In genomic region chr10:25556457-25556856, GRCh38 we compare ENCODE assay signal across 16 cellular contexts.
A peak's percentile ranks its signal among the peaks of the same experiment; 100 is the strongest.
DNase-seq lines count a peak whose midpoint lies in the region; ATAC-seq, FAIRE-seq and TF ChIP-seq lines count a peak whose summit lies in the region.
"Had no signal": no experiment of that assay in that cellular context is flagged by ENCODE, and none has a peak within 500 bp of the region (broad histone marks: within the 10 kb centered on the region; RNA-seq: fewer than 3 reads in every experiment).

No MANE protein-coding gene starts in this region.

- WGBS in suprapubic skin, result 30% methylated on average over 5 of the region's 5 CpGs

- H3K4me1 ChIP-seq in suprapubic skin, result no peaks in the 10 kb centered on the region
- H3K4me1 ChIP-seq: BLaER1 treated with 17β-estradiol and CSF1 and Interleukin-3, amounts not matched to agents 10 nM and 100 nM; right lobe of liver had no signal

- FAIRE-seq in H54 (lab: Jason Lieb, UNC), result peak; percentile 99

- no peaks in the 10 kb centered on the region for H3K27me3 ChIP-seq in suprapubic skin
- H3K27me3 ChIP-seq: BLaER1 treated with 17β-estradiol and CSF1 and Interleukin-3, amounts not matched to agents 10 nM and 100 nM; brain microvascular endothelial cell; right lobe of liver had no signal

- ATAC-seq in GM21367 (IDR thresholded peaks at IDR 0.05; ENCODE audit: unreplicated experiment) (no peak), GM21360 (IDR thresholded peaks at IDR 0.05; ENCODE audit: unreplicated experiment) (no peak)
- ATAC-seq: effector memory CD8-positive, alpha-beta T cell; right lobe of liver; stimulated activated naive CD8-positive, alpha-beta T cell treated with anti-CD3 and anti-CD28 coated beads, Interleukin-15, Interleukin-2, amounts not matched to agents 100 U/mL and 50 U/mL, for 24 hours; T-helper 17 cell had no signal

- no peak for TF ChIP-seq CTCF in suprapubic skin (IDR thresholded peaks at IDR 0.05)

- TF ChIP-seq POLR2A in H54 (IDR thresholded peaks at IDR 0.05; ENCODE audit: low read depth, low read length) (no peak), suprapubic skin (IDR thresholded peaks at IDR 0.05) (no peak)

- no peak overlapping the region for H3K27ac ChIP-seq in epithelial cell of prostate
- H3K27ac ChIP-seq in suprapubic skin, result no peak overlapping the region
- H3K27ac ChIP-seq: BLaER1 treated with 17β-estradiol and CSF1 and Interleukin-3, amounts not matched to agents 10 nM and 100 nM; brain microvascular endothelial cell; right lobe of liver had no signal

- no peak overlapping the region for H3K4me3 ChIP-seq in suprapubic skin
- H3K4me3 ChIP-seq: BLaER1 treated with 17β-estradiol and CSF1 and Interleukin-3, amounts not matched to agents 10 nM and 100 nM; HAP-1; right lobe of liver had no signal

- DNase-seq in H54 (ENCODE audit: insufficient read length, low spot score) (peak; percentile 33), RPMI7951 (ENCODE audit: low read depth) (peak; percentile 74), epithelial cell of prostate (ENCODE audit: low read depth, low spot score) (peak; percentile 53), renal cortical epithelial cell (ENCODE audit: low read depth) (peak; percentile 87), suprapubic skin (ENCODE audit: low spot score in 2 of 2) (no peak)
- DNase-seq in activated CD4-positive, CD25-positive, alpha-beta regulatory T cell (lab: John Stamatoyannopoulos, UW), result no peak
- DNase-seq: brain microvascular endothelial cell; effector memory CD8-positive, alpha-beta T cell; left cardiac atrium; right lobe of liver; stimulated activated naive CD8-positive, alpha-beta T cell treated with anti-CD3 and anti-CD28 coated beads, Interleukin-15, Interleukin-2, amounts not matched to agents 100 U/mL and 50 U/mL, for 24 hours; T-helper 17 cell had no signal

- H3K9me3 ChIP-seq in suprapubic skin, result no peaks in the 10 kb centered on the region
- H3K9me3 ChIP-seq: BLaER1 treated with 17β-estradiol and CSF1 and Interleukin-3, amounts not matched to agents 10 nM and 100 nM; HAP-1; right lobe of liver had no signal

- no peaks in the 10 kb centered on the region for H3K36me3 ChIP-seq in suprapubic skin
- H3K36me3 ChIP-seq: BLaER1 treated with 17β-estradiol and CSF1 and Interleukin-3, amounts not matched to agents 10 nM and 100 nM; brain microvascular endothelial cell; HAP-1; right lobe of liver had no signal

- TF ChIP-seq EP300 in suprapubic skin (IDR thresholded peaks at IDR 0.05), result no peak

Comparison
In these comparisons a context has a peak if more than half of its experiments do, and no peak if none do; other contexts are left out.
1. DNase-seq: peak in H54 (single experiment), RPMI7951 (single experiment), epithelial cell of prostate (single experiment) and renal cortical epithelial cell (single experiment); none in activated CD4-positive, CD25-positive, alpha-beta regulatory T cell (0 of 4) and suprapubic skin (0 of 2).